In genomic region chr14:84197704-84198103, GRCh38 we compare ENCODE assay signal across 28 cellular contexts.
"Had no signal": no experiment of that assay in that cellular context is flagged by ENCODE, and none has a peak within 500 bp of the region (broad histone marks: within the 10 kb centered on the region; RNA-seq: fewer than 3 reads in every experiment).

No MANE protein-coding gene starts in this region.

- DNase-seq: activated B cell treated with CpG ODN at 0.5 μM for 24 hours; activated CD4-positive, alpha-beta memory T cell treated with anti-CD3 and anti-CD28 coated beads for 36 hours; activated CD4-positive, alpha-beta T cell treated with anti-CD3 and anti-CD28 coated beads for 4 hours; activated CD4-positive, alpha-beta T cell treated with anti-CD3 and anti-CD28 coated beads, Interleukin-2, amount 10 ng/mL, durations not matched to agents 24 days and 14 days; activated CD4-positive, alpha-beta T cell treated with anti-CD3 and anti-CD28 coated beads, Interleukin-2, amount 50 U/mL, for 1 hour; activated CD4-positive, alpha-beta T cell treated with anti-CD3 and anti-CD28 coated beads, Interleukin-2, amount 50 U/mL, for 4 hours; activated CD4-positive, CD25-positive, alpha-beta regulatory T cell treated with anti-CD3 and anti-CD28 coated beads, Interleukin-2, amount 50 U/mL, for 72 hours; activated CD8-positive, alpha-beta memory T cell treated with anti-CD3 and anti-CD28 coated beads, Interleukin-2, amount 50 U/mL, for 4 hours; activated CD8-positive, alpha-beta T cell treated with anti-CD3 and anti-CD28 coated beads for 36 hours; activated effector memory CD4-positive, alpha-beta T cell treated with anti-CD3 and anti-CD28 coated beads, Interleukin-2, amount 50 U/mL, for 16 hours; activated gamma-delta T cell treated with Interleukin-2 at 50 U/mL for 16 hours; activated naive CD4-positive, alpha-beta T cell; activated naive CD4-positive, alpha-beta T cell treated with anti-CD3 and anti-CD28 coated beads for 36 hours; activated naive CD4-positive, alpha-beta T cell treated with anti-CD3 and anti-CD28 coated beads, Interleukin-2, amount 50 U/mL, for 16 hours; activated naive CD8-positive, alpha-beta T cell treated with anti-CD3 and anti-CD28 coated beads for 36 hours; activated T-cell treated with anti-CD3 and anti-CD28 coated beads for 4 hours; activated T-cell treated with anti-CD3 and anti-CD28 coated beads, Interleukin-2, amount 50 U/mL, for 1 hour; activated T-cell treated with anti-CD3 and anti-CD28 coated beads, Interleukin-2, amount 50 U/mL, for 4 hours; activated T-cell treated with anti-CD3 and anti-CD28 coated beads, Interleukin-2, amount 50 U/mL, for 72 hours; amniotic stem cell; aorta; body of pancreas; brain microvascular endothelial cell; central memory CD4-positive, alpha-beta T cell; T-helper 1 cell; T-helper 2 cell; T-helper 9 cell had no signal

- H3K4me3 ChIP-seq: body of pancreas, breast epithelium had no signal

- H3K36me3 ChIP-seq: brain microvascular endothelial cell, breast epithelium had no signal

- H3K4me1 ChIP-seq: body of pancreas, breast epithelium had no signal

- H3K27me3 ChIP-seq: body of pancreas, brain microvascular endothelial cell, breast epithelium had no signal

- H3K9me3 ChIP-seq: body of pancreas had no signal
